Comparison of ENCODE assay signal across 9 cellular contexts in the genomic region with DNA sequence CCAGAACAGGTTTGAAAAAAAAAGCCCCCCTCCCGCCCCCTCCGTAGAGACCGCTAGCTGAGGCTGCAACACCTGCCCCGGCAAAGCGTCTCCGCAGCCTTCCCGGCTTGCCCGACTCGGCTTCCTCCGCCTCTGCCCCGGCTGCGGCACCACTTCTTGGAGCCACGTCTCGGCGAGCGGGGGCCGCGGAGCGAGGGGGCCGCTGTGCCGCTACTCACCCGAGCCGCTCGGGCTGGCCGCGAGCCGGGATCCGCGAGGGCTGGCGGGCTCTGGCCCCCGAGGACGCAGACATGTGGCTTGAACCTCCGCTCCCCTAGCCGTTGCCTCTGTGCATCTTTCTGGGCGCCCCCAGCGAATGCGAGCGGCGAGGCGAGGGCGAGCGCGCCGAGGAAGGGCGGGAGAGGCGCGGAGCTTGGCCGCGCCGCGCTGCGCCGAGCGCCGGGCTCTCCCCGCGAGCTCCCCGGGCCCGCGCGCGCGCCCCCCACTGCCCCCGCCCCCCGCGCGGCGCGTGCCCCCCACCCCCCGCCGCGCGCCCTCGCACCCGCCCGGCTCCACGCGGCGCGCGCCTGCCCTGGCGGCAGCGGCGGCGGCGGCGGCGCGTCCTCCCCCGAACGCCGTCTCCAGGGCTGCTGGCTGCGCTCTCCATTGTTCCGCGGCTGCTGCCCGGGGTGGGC.
DNase-seq lines count a peak whose midpoint lies in the region; ATAC-seq and TF ChIP-seq lines count a peak whose summit lies in the region.
"Had no signal": no experiment of that assay in that cellular context is flagged by ENCODE, and none has a peak within 500 bp of the region (broad histone marks: within the 10 kb centered on the region; RNA-seq: fewer than 3 reads in every experiment).

No MANE protein-coding gene starts in this region.

- no peaks in the 10 kb centered on the region for H3F3A ChIP-seq in smooth muscle cell (ENCODE audit: low read depth)

- WGBS in iPS DF 6.9 (ENCODE audit: insufficient coverage, insufficient read length), result no CpG with 5 or more reads among the region's 96 CpGs
- WGBS in smooth muscle cell (ENCODE audit: low lambda C conversion rate), result 1% methylated on average over 43 of the region's 96 CpGs

- peak overlapping the region; percentile 83 for H3K4me2 ChIP-seq in smooth muscle cell

- no peak overlapping the region for H3K27ac ChIP-seq in iPS DF 6.9 (ENCODE audit: low read length)
- no peak overlapping the region for H3K27ac ChIP-seq in smooth muscle cell (ENCODE audit: low read depth)

- no peak overlapping the region for H2AFZ ChIP-seq in smooth muscle cell (ENCODE audit: low read depth)

- no peaks in the 10 kb centered on the region for H3K79me2 ChIP-seq in smooth muscle cell (ENCODE audit: low read depth)

- peak overlapping the region; percentile 54 for H3K4me3 ChIP-seq in NT2/D1 (ENCODE audit: insufficient read length, low read depth)
- peak overlapping the region; percentile 65; the same call in 1 of the 2 replicates for H3K4me3 ChIP-seq in iPS DF 6.9 (ENCODE audit: low read length)
- peak overlapping the region; percentile 45 for H3K4me3 ChIP-seq in smooth muscle cell

- H3K27me3 ChIP-seq in NT2/D1 (ENCODE audit: insufficient read depth, insufficient read length) (peaks cover 87% of the 10 kb centered on the region), iPS DF 6.9 (ENCODE audit: control insufficient read depth, insufficient read depth, low read length) (peaks cover 29% of the 10 kb centered on the region), smooth muscle cell (ENCODE audit: low read depth) (peaks cover 96% of the 10 kb centered on the region)

- ATAC-seq in stimulated activated naive CD8-positive, alpha-beta T cell treated with anti-CD3 and anti-CD28 coated beads, Interleukin-15, Interleukin-2, amounts not matched to agents 100 U/mL and 50 U/mL, for 24 hours, result no peak
- ATAC-seq: activated T-helper 17 cell treated with anti-CD3 and anti-CD28 coated beads, Interleukin-2, amount 50 U/mL, for 72 hours had no signal

- H3K36me3 ChIP-seq in NT2/D1 (ENCODE audit: insufficient read depth, insufficient read length, low read length) (no peaks in the 10 kb centered on the region), iPS DF 6.9 (ENCODE audit: control insufficient read depth, insufficient read depth, low read length) (no peaks in the 10 kb centered on the region), smooth muscle cell (ENCODE audit: low read depth) (no peaks in the 10 kb centered on the region)

- no peak for TF ChIP-seq CTCF in smooth muscle cell (IDR thresholded peaks at IDR 0.05; ENCODE audit: borderline replicate concordance, insufficient read depth, poor library complexity, severe bottlenecking)

- no peaks in the 10 kb centered on the region for H3K9me3 ChIP-seq in NT2/D1 (ENCODE audit: insufficient read depth, low read length)
- H3K9me3 ChIP-seq in iPS DF 6.9 (ENCODE audit: control insufficient read depth, insufficient read depth, low read length), result no peaks in the 10 kb centered on the region
- H3K9me3 ChIP-seq in smooth muscle cell (replicated peaks; ENCODE audit: low read depth), result no peaks in the 10 kb centered on the region

- H3K9ac ChIP-seq in NT2/D1 (ENCODE audit: insufficient read length, low read depth) (peak overlapping the region; percentile 66), smooth muscle cell (ENCODE audit: low read depth) (no peak overlapping the region)

- H4K20me1 ChIP-seq in smooth muscle cell (ENCODE audit: low read depth), result no peaks in the 10 kb centered on the region

- H3K4me1 ChIP-seq in NT2/D1 (ENCODE audit: insufficient read depth, insufficient read length) (no peaks in the 10 kb centered on the region), iPS DF 6.9 (ENCODE audit: control insufficient read depth, insufficient read depth, low read length) (no peaks in the 10 kb centered on the region), smooth muscle cell (ENCODE audit: low read depth) (peaks cover 11% of the 10 kb centered on the region)

- DNase-seq in DMS53 (lab: John Stamatoyannopoulos, UW) (peak; percentile 72), DMS53 treated with DMSO at 0.1 percent for 48 hours (lab: John Stamatoyannopoulos, UW; ENCODE audit: unreplicated experiment) (no peak), NT2/D1 (ENCODE audit: low read depth, low spot score) (no peak), iPS DF 6.9 (ENCODE audit: low read depth, low spot score) (no peak), smooth muscle cell (lab: John Stamatoyannopoulos, UW; ENCODE audit: unreplicated experiment) (no peak), HK-2 (ENCODE audit: unreplicated experiment) (no peak)
- no peak for DNase-seq in activated effector memory CD4-positive, alpha-beta T cell treated with Interleukin-2 at 50 U/mL for 16 hours
- no peak for DNase-seq in stimulated activated naive CD8-positive, alpha-beta T cell treated with anti-CD3 and anti-CD28 coated beads, Interleukin-15, Interleukin-2, amounts not matched to agents 100 U/mL and 50 U/mL, for 24 hours
